Comparison of ENCODE assay signal across 15 cellular contexts in the genomic region with DNA sequence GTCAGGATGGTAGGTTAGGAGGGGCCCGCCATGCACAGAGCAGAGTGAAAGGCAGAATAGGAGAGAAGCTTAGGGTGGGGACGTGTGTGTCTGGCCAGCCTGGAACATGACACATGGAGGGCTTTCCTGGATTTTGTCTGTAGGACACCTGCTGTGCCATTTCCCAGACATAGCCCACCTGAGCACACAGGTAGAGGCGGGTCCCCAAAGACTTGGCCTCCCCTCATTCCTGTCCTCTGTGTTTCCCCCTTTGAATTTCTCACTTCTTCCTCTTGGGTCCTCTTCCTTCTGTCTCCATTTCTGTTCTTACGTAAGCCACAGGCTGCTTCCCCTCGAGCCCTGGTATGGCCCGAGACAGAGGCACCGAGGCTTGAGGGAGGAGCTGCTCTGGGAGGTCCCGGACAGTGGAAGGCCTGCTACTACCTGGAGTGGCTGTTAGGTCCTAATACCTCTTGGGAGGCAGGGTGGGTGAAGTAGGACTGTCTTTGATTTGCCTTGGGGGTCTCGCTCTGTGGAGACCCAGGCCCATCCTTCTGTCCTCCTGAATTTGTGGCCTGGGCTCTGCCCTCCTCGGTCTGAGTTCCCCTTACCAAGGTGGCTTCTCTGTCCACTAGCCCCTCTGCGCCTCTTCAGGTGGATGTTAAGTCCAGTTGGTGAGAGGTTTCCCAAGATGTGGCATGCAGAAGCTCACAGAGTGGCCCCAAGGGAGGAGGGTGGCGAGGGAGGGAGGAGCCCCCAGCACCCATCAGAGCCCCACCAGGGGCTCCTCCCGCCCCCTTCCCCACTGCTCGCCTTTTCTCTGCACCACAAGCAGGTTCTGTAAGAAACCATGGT. TPM values are rescaled to one million over a fixed set of nuclear protein-coding genes. Genes with fewer than 3 reads are reported as not detected.
A peak's percentile ranks its signal among the peaks of the same experiment; 100 is the strongest.
DNase-seq lines count a peak whose midpoint lies in the region; ATAC-seq and TF ChIP-seq lines count a peak whose summit lies in the region.
"Had no signal": no experiment of that assay in that cellular context is flagged by ENCODE, and none has a peak within 500 bp of the region (broad histone marks: within the 10 kb centered on the region; RNA-seq: fewer than 3 reads in every experiment).

No MANE protein-coding gene starts in this region.

- H3K9ac ChIP-seq in HUES6 (ENCODE audit: low read length) (peak overlapping the region; percentile 47), iPS-20b (ENCODE audit: low read depth, low read length) (peak overlapping the region; percentile 78; the same call in 1 of the 2 replicates), skeletal muscle tissue (ENCODE audit: low read depth in 1 of 3, low read length in 3 of 3) (peak overlapping the region in 2 of 3 donors; percentile 20 to 69)

- TF ChIP-seq CTCF in uterus (IDR thresholded peaks at IDR 0.05), result no peak

- H3K27ac ChIP-seq in HUES6 (ENCODE audit: low read depth, low read length), result peak overlapping the region; percentile 86
- H3K27ac ChIP-seq in iPS-20b (ENCODE audit: low read length), result peak overlapping the region; percentile 81
- no peak overlapping the region for H3K27ac ChIP-seq in skeletal muscle tissue (ENCODE audit: low read depth, low read length)
- H3K27ac ChIP-seq in uterus, result no peak overlapping the region

- H3K4me1 ChIP-seq in HUES6 (ENCODE audit: control insufficient read depth, insufficient read depth, low read length) (peaks cover 62% of the 10 kb centered on the region), iPS-20b (ENCODE audit: insufficient read depth, low read length) (peaks cover 49% of the 10 kb centered on the region), skeletal muscle tissue (ENCODE audit: control insufficient read depth in 3 of 3, insufficient read depth in 3 of 3, low read length in 3 of 3) (peaks cover 29 to 67% (median 47%) of the 10 kb centered on the region in 3 donors), uterus (no peaks in the 10 kb centered on the region)

- H3K27me3 ChIP-seq in HUES6 (ENCODE audit: control insufficient read depth, insufficient read depth, low read length) (no peaks in the 10 kb centered on the region), iPS-20b (ENCODE audit: insufficient read depth, low read length) (no peaks in the 10 kb centered on the region), skeletal muscle tissue (ENCODE audit: control insufficient read depth in 3 of 3, insufficient read depth in 3 of 3, low read length in 3 of 3) (no peaks in the 10 kb centered on the region), uterus (no peaks in the 10 kb centered on the region)
- H3K27me3 ChIP-seq: left lung had no signal

- intact Hi-C loops in uterus (cut with DNase I; ENCODE audit: low total_unique reads), result no loop called here

- no peak for ATAC-seq in HG03196 (IDR thresholded peaks at IDR 0.05; ENCODE audit: unreplicated experiment)
- ATAC-seq: activated CD8-positive, alpha-beta memory T cell treated with anti-CD3 and anti-CD28 coated beads, Interleukin-2, amount 10 ng/mL, durations not matched to agents 7 days and 5 days; left lung; stimulated activated naive CD8-positive, alpha-beta T cell treated with anti-CD3 and anti-CD28 coated beads, Interleukin-15, amount 100 ng/mL, for 72 hours had no signal

- H3K9me3 ChIP-seq in HUES6 (ENCODE audit: control insufficient read depth, insufficient read depth, low read depth, low read length) (no peaks in the 10 kb centered on the region), iPS-20b (ENCODE audit: insufficient read depth, low read depth, low read length) (no peaks in the 10 kb centered on the region), skeletal muscle tissue (ENCODE audit: control insufficient read depth in 3 of 3, low read length in 3 of 3) (no peaks in the 10 kb centered on the region), uterus (no peaks in the 10 kb centered on the region)
- H3K9me3 ChIP-seq: left lung had no signal

- no peak for TF ChIP-seq POLR2A in uterus (IDR thresholded peaks at IDR 0.05)

- DNase-seq in SKM-1 (lab: John Stamatoyannopoulos, UW; ENCODE audit: unreplicated experiment), result peak; percentile 41
- DNase-seq in uterus, result no peak
- DNase-seq in NCI-H2029 treated with DMSO at 0.1 percent for 48 hours (lab: John Stamatoyannopoulos, UW), result no peak
- DNase-seq: activated CD8-positive, alpha-beta memory T cell treated with anti-CD3 and anti-CD28 coated beads, Interleukin-2, amount 10 ng/mL, durations not matched to agents 7 days and 5 days; activated naive CD8-positive, alpha-beta T cell treated with anti-CD3 and anti-CD28 coated beads, Interleukin-2, amount 10 ng/mL, durations not matched to agents 7 days and 5 days; HCEC 1CT; stimulated activated CD4-positive, alpha-beta T cell treated with anti-CD3 and anti-CD28 coated beads, Interleukin-4, amount 100 ng/mL, for 4 hours; stimulated activated naive CD8-positive, alpha-beta T cell treated with anti-CD3 and anti-CD28 coated beads, Interleukin-15, amount 100 ng/mL, for 72 hours; T1000 had no signal

- no peak overlapping the region for H3K4me3 ChIP-seq in HUES6 (ENCODE audit: low read depth, low read length)
- H3K4me3 ChIP-seq in iPS-20b (ENCODE audit: low read length), result peak overlapping the region; percentile 49; the same call in 1 of the 2 replicates
- no peak overlapping the region for H3K4me3 ChIP-seq in skeletal muscle tissue (ENCODE audit: low read length in 3 of 3)
- no peak overlapping the region for H3K4me3 ChIP-seq in uterus
- H3K4me3 ChIP-seq: left lung had no signal

- H3K36me3 ChIP-seq in HUES6 (ENCODE audit: control insufficient read depth, insufficient read depth, low read length) (peaks cover 16% of the 10 kb centered on the region), iPS-20b (ENCODE audit: insufficient read depth, low read depth, low read length) (peaks cover 22% of the 10 kb centered on the region), skeletal muscle tissue (ENCODE audit: control insufficient read depth in 3 of 3, insufficient read depth in 3 of 3, low read length in 3 of 3) (peaks cover 0 to 2% (median 0%) of the 10 kb centered on the region in 3 donors), uterus (no peaks in the 10 kb centered on the region)
- H3K36me3 ChIP-seq: left lung had no signal

RNA-seq across cellular contexts. Expression of gene ZNF775, which starts 5.5 kb away (rescaled TPM):
- total RNA-seq in skeletal muscle tissue (6.8 TPM), uterus (1 to 10 TPM in 3 of 4 donors, not detected in 1; 2.0 to 8.4 (median 6.7) TPM)

RNA-seq across cellular contexts. Expression of gene REPIN1, which starts 16.0 kb away (rescaled TPM):
- total RNA-seq in skeletal muscle tissue (31.3 TPM), uterus (10 to 100 TPM in 3 of 4 donors, 1 to 10 TPM in 1; 9.7 to 80.8 (median 37.9) TPM)

RNA-seq across cellular contexts. Expression of gene RARRES2, which starts 43.2 kb away (rescaled TPM):
- total RNA-seq in skeletal muscle tissue, result 54.3 TPM
- total RNA-seq in uterus, result 100 to 1,000 TPM; 128 to 536 (median 236) TPM
- total RNA-seq: activated CD8-positive, alpha-beta memory T cell treated with anti-CD3 and anti-CD28 coated beads, Interleukin-2, amount 10 ng/mL, durations not matched to agents 7 days and 5 days; activated naive CD8-positive, alpha-beta T cell treated with anti-CD3 and anti-CD28 coated beads, Interleukin-2, amount 10 ng/mL, durations not matched to agents 7 days and 5 days; pulmonary artery endothelial cell had no signal

Comparison
In these comparisons a context has a peak if more than half of its experiments do, and no peak if none do; other contexts are left out.
1. H3K27ac ChIP-seq: peak in HUES6 (single experiment) and iPS-20b (single experiment); none in skeletal muscle tissue (single experiment) and uterus (0 of 2).
2. Peak in every context shown above with its lines, with median percentiles within 50 percentile points of each other: H3K9ac ChIP-seq.